Comparison of ENCODE assay signal across 22 cellular contexts in genomic region chr19:5931251-5931650, GRCh38.
"Had no signal": no experiment of that assay in that cellular context is flagged by ENCODE, and none has a peak within 500 bp of the region (broad histone marks: within the 10 kb centered on the region; RNA-seq: fewer than 3 reads in every experiment).

No MANE protein-coding gene starts in this region.

- H3K4me3 ChIP-seq: adrenal gland, Peyer's patch had no signal

- DNase-seq: activated CD4-positive, alpha-beta memory T cell treated with anti-CD3 and anti-CD28 coated beads for 36 hours; activated CD4-positive, alpha-beta T cell treated with anti-CD3 and anti-CD28 coated beads for 48 hours; activated CD4-positive, CD25-positive, alpha-beta regulatory T cell treated with anti-CD3 and anti-CD28 coated beads, Interleukin-2, amount 50 U/mL, for 72 hours; activated CD8-positive, alpha-beta memory T cell treated with anti-CD3 and anti-CD28 coated beads for 24 hours; activated gamma-delta T cell treated with Interleukin-2 at 50 U/mL for 16 hours; activated naive CD4-positive, alpha-beta T cell treated with anti-CD3 and anti-CD28 coated beads, Interleukin-2, amount 10 ng/mL, durations not matched to agents 7 days and 5 days; activated naive CD8-positive, alpha-beta T cell treated with anti-CD3 and anti-CD28 coated beads, Interleukin-2, amount 10 ng/mL, durations not matched to agents 7 days and 5 days; activated T-cell treated with anti-CD3 and anti-CD28 coated beads, Interleukin-2, amount 50 U/mL, for 72 hours; adrenal gland; IMR-90; KG1; NCI-H1092; NCI-H1417; NCI-H1930; NCI-H2171; NCI-H226; NCI-H526 treated with DMSO at 0.1 percent for 48 hours; NK-92 treated with Interleukin-12 subunit alpha and Interleukin-12 subunit beta, amount 100 ng/mL, for 24 hours; Peyer's patch; SHP77 treated with DMSO at 0.1 percent for 48 hours had no signal

- H3K27me3 ChIP-seq: adrenal gland, Peyer's patch had no signal

- ATAC-seq: activated T-cell treated with anti-CD3 and anti-CD28 coated beads, Interleukin-2, amount 50 U/mL, for 72 hours; WTC11 had no signal

- H3K9me3 ChIP-seq: adrenal gland, Peyer's patch had no signal

- H3K27ac ChIP-seq: adrenal gland, Peyer's patch, RWPE1 had no signal
